In genomic region chr11:61814242-61814957, GRCh38 we compare ENCODE assay signal across 8 cellular contexts. TPM values are rescaled to one million over a fixed set of nuclear protein-coding genes. Genes with fewer than 3 reads are reported as not detected.
DNase-seq lines count a peak whose midpoint lies in the region; ATAC-seq, FAIRE-seq and TF ChIP-seq lines count a peak whose summit lies in the region.

No MANE protein-coding gene starts in this region.

- no peaks in the 10 kb centered on the region for H3K9me3 ChIP-seq in heart left ventricle
- no peaks in the 10 kb centered on the region for H3K9me3 ChIP-seq in RWPE2 (ENCODE audit: severe bottlenecking)
- no peaks in the 10 kb centered on the region for H3K9me3 ChIP-seq in effector memory CD4-positive, alpha-beta T cell (ENCODE audit: control insufficient read depth, low read length)
- no peaks in the 10 kb centered on the region for H3K9me3 ChIP-seq in muscle layer of colon (ENCODE audit: low read length)

- DNase-seq in heart left ventricle (peak in 4 of 5 donors; percentile 47 to 66 (median 63)), Right ventricle myocardium inferior (ENCODE audit: missing footprints) (no peak), RWPE2 (ENCODE audit: low spot score) (no peak), cortex of kidney (lab: John Stamatoyannopoulos, UW) (no peak), NCI-H510A treated with DMSO at 0.1 percent for 48 hours (lab: John Stamatoyannopoulos, UW) (no peak), RCC 7860 (ENCODE audit: low spot score) (no peak)
- DNase-seq in effector memory CD4-positive, alpha-beta T cell, result no peak

- WGBS in heart left ventricle, 4 donors, result 73 to 79% (median 75%) methylated on average over 16 of the region's 16 CpGs

- no peak for TF ChIP-seq POLR2A in heart left ventricle (IDR thresholded peaks at IDR 0.05)

- peaks cover 0 to 35% (median 29%) of the 10 kb centered on the region in 9 donors for H3K36me3 ChIP-seq in heart left ventricle
- H3K36me3 ChIP-seq in RWPE2 (ENCODE audit: low read depth), result peaks cover 57% of the 10 kb centered on the region
- no peaks in the 10 kb centered on the region for H3K36me3 ChIP-seq in effector memory CD4-positive, alpha-beta T cell (ENCODE audit: control insufficient read depth, insufficient read depth, low read length)
- peaks cover 18% of the 10 kb centered on the region for H3K36me3 ChIP-seq in muscle layer of colon (ENCODE audit: insufficient read depth, low read length)

- no peak for FAIRE-seq in RCC 7860 (lab: Jason Lieb, UNC)

- peak in 2 of 4 donors; percentile 5 for ATAC-seq in heart left ventricle
- no peak for ATAC-seq in Right ventricle myocardium inferior
- ATAC-seq in RWPE2 (ENCODE audit: low read depth), result no peak

- H3K27ac ChIP-seq in heart left ventricle (peak overlapping the region; percentile 92 to 100 (median 98)), RWPE2 (ENCODE audit: poor library complexity, severe bottlenecking) (peak overlapping the region; percentile 92), muscle layer of colon (ENCODE audit: low read depth, low read length) (peak overlapping the region; percentile 97)
- H3K27ac ChIP-seq in effector memory CD4-positive, alpha-beta T cell (ENCODE audit: insufficient read depth, low read length, poor library complexity, severe bottlenecking), result no peak overlapping the region

- peak overlapping the region; percentile 28 to 91 (median 70) for H3K4me3 ChIP-seq in heart left ventricle
- peak overlapping the region; percentile 67 for H3K4me3 ChIP-seq in RWPE2 (ENCODE audit: severe bottlenecking)
- peak overlapping the region; percentile 70 for H3K4me3 ChIP-seq in effector memory CD4-positive, alpha-beta T cell (ENCODE audit: insufficient read depth, low read depth, low read length, poor library complexity, severe bottlenecking)
- H3K4me3 ChIP-seq in muscle layer of colon (ENCODE audit: low read depth in 1 of 2, low read length in 2 of 2), result peak overlapping the region; percentile 57 to 88

- H3K27me3 ChIP-seq in heart left ventricle (no peaks in the 10 kb centered on the region), RWPE2 (ENCODE audit: insufficient read depth, poor library complexity, severe bottlenecking) (no peaks in the 10 kb centered on the region), muscle layer of colon (ENCODE audit: control insufficient read depth in 1 of 2, insufficient read depth in 2 of 2, low read length in 2 of 2) (no peaks in the 10 kb centered on the region)
- H3K27me3 ChIP-seq in effector memory CD4-positive, alpha-beta T cell (replicated peaks; ENCODE audit: control insufficient read depth, insufficient read depth, low read length, poor library complexity, severe bottlenecking), result peaks cover 6% of the 10 kb centered on the region

- H3K9ac ChIP-seq in muscle layer of colon (ENCODE audit: low read length), result peak overlapping the region; percentile 44

- intact Hi-C loops in heart left ventricle (cut with DNase I), result loop anchor here in 3 of 10 donors (5.0 to 10.0 kb wide), 4 partner anchors 48 to 273 kb away; no protein-coding TSS in a partner anchor
- intact Hi-C loops in Right ventricle myocardium inferior (cut with DNase I), result no loop called here

- TF ChIP-seq CTCF in heart left ventricle (IDR thresholded peaks at IDR 0.05) (no peak), RWPE2 (IDR thresholded peaks at IDR 0.05; ENCODE audit: poor library complexity, severe bottlenecking) (no peak)

- peaks cover 0 to 25% (median 10%) of the 10 kb centered on the region in 12 donors for H3K4me1 ChIP-seq in heart left ventricle
- peaks cover 15% of the 10 kb centered on the region for H3K4me1 ChIP-seq in RWPE2 (ENCODE audit: insufficient read depth, poor library complexity, severe bottlenecking)
- H3K4me1 ChIP-seq in effector memory CD4-positive, alpha-beta T cell (ENCODE audit: control insufficient read depth, insufficient read depth, low read length, poor library complexity, severe bottlenecking), result peaks cover 25% of the 10 kb centered on the region
- H3K4me1 ChIP-seq in muscle layer of colon (ENCODE audit: insufficient read depth, low read length), result peaks cover 5% of the 10 kb centered on the region

RNA-seq across cellular contexts. Expression of gene FADS1, which starts 2.4 kb away (rescaled TPM):
- 10 to 100 TPM; 16.9 to 37.6 (median 23.6) TPM for total RNA-seq in heart left ventricle
- polyA plus RNA-seq in heart left ventricle, result 10 to 100 TPM; 14.3 to 72.6 TPM
- total RNA-seq in Right ventricle myocardium inferior, result 25.7 TPM

RNA-seq across cellular contexts. Expression of gene FADS2, which starts 13.7 kb away (rescaled TPM):
- total RNA-seq in heart left ventricle (10 to 100 TPM in 8 of 9 donors, 1 to 10 TPM in 1; 2.6 to 38.2 (median 19.2) TPM), Right ventricle myocardium inferior (35.7 TPM)
- polyA plus RNA-seq in heart left ventricle, result 10 to 100 TPM; 13.8 to 43.6 TPM

RNA-seq across cellular contexts. Expression of gene FEN1, which starts 21.7 kb away (rescaled TPM):
- total RNA-seq in heart left ventricle, result 10 to 100 TPM in 1 of 9 donors, 1 to 10 TPM in 8; 3.9 to 13.7 (median 6.8) TPM
- polyA plus RNA-seq in heart left ventricle, result 10 to 100 TPM in 1 of 2 donors, 1 to 10 TPM in 1; 2.6 to 11.9 TPM
- total RNA-seq in Right ventricle myocardium inferior, result 7.0 TPM

RNA-seq across cellular contexts. Expression of gene TMEM258, which starts 22.0 kb away (rescaled TPM):
- total RNA-seq in heart left ventricle (100 to 1,000 TPM in 7 of 9 donors, 10 to 100 TPM in 2; 48.0 to 129 (median 103) TPM), Right ventricle myocardium inferior (130 TPM)
- polyA plus RNA-seq in heart left ventricle, result 100 to 1,000 TPM; 119 to 139 TPM

Comparison
In these comparisons a context has a peak if more than half of its experiments do, and no peak if none do; other contexts are left out.
1. DNase-seq: peak in heart left ventricle (4 of 5); none in Right ventricle myocardium inferior (single experiment), RWPE2 (single experiment), effector memory CD4-positive, alpha-beta T cell (0 of 3), cortex of kidney (single experiment), NCI-H510A treated with DMSO at 0.1 percent for 48 hours (single experiment) and RCC 7860 (single experiment).
2. Peak in every context shown above with its lines, with median percentiles within 50 percentile points of each other: H3K4me3 ChIP-seq.